ENCODE assay signal across 1 cellular context in the genomic region with DNA sequence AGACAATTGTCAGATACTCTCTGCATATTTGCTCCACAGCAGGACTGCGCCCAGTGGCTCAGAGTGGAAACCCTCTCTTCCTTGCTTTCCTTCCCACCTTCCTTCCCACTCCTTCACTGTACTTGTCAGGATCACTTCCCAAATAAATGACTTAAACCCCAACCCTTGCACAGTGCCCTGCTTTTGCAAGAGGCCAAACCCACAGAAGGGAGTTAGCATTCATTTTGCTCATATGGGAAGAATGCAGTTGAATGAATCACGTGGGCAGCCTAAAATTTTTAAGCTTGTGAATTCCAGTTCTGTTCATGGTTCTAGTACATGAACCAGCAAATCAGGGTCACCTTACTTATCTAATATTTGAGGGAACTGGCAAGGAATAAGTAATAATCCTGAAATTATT.
TF ChIP-seq lines count a peak whose summit lies in the region.

No MANE protein-coding gene starts in this region.

TF ChIP-seq in GM23338, 12 proteins besides CTCF, POLR2A, EP300 and RAD21 (continued from another document):
- TF ChIP-seq, protein P1, sequence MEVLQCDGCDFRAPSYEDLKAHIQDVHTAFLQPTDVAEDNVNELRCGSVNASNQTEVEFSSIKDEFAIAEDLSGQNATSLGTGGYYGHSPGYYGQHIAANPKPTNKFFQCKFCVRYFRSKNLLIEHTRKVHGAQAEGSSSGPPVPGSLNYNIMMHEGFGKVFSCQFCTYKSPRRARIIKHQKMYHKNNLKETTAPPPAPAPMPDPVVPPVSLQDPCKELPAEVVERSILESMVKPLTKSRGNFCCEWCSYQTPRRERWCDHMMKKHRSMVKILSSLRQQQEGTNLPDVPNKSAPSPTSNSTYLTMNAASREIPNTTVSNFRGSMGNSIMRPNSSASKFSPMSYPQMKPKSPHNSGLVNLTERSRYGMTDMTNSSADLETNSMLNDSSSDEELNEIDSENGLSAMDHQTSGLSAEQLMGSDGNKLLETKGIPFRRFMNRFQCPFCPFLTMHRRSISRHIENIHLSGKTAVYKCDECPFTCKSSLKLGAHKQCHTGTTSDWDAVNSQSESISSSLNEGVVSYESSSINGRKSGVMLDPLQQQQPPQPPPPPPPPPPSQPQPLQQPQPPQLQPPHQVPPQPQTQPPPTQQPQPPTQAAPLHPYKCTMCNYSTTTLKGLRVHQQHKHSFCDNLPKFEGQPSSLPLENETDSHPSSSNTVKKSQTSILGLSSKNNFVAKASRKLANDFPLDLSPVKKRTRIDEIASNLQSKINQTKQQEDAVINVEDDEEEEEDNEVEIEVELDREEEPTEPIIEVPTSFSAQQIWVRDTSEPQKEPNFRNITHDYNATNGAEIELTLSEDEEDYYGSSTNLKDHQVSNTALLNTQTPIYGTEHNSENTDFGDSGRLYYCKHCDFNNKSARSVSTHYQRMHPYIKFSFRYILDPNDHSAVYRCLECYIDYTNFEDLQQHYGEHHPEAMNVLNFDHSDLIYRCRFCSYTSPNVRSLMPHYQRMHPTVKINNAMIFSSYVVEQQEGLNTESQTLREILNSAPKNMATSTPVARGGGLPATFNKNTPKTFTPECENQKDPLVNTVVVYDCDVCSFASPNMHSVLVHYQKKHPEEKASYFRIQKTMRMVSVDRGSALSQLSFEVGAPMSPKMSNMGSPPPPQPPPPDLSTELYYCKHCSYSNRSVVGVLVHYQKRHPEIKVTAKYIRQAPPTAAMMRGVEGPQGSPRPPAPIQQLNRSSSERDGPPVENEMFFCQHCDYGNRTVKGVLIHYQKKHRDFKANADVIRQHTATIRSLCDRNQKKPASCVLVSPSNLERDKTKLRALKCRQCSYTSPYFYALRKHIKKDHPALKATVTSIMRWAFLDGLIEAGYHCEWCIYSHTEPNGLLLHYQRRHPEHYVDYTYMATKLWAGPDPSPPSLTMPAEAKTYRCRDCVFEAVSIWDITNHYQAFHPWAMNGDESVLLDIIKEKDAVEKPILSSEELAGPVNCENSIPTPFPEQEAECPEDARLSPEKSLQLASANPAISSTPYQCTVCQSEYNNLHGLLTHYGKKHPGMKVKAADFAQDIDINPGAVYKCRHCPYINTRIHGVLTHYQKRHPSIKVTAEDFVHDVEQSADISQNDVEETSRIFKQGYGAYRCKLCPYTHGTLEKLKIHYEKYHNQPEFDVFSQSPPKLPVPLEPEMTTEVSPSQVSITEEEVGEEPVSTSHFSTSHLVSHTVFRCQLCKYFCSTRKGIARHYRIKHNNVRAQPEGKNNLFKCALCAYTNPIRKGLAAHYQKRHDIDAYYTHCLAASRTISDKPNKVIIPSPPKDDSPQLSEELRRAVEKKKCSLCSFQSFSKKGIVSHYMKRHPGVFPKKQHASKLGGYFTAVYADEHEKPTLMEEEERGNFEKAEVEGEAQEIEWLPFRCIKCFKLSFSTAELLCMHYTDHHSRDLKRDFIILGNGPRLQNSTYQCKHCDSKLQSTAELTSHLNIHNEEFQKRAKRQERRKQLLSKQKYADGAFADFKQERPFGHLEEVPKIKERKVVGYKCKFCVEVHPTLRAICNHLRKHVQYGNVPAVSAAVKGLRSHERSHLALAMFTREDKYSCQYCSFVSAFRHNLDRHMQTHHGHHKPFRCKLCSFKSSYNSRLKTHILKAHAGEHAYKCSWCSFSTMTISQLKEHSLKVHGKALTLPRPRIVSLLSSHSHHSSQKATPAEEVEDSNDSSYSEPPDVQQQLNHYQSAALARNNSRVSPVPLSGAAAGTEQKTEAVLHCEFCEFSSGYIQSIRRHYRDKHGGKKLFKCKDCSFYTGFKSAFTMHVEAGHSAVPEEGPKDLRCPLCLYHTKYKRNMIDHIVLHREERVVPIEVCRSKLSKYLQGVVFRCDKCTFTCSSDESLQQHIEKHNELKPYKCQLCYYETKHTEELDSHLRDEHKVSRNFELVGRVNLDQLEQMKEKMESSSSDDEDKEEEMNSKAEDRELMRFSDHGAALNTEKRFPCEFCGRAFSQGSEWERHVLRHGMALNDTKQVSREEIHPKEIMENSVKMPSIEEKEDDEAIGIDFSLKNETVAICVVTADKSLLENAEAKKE (CRISPR knock-in tag; IDR thresholded peaks at IDR 0.05) = no peak
- TF ChIP-seq JUNB (IDR thresholded peaks at IDR 0.05; ENCODE audit: unreplicated experiment) (no peak), ZNF331 (CRISPR knock-in tag; IDR thresholded peaks at IDR 0.05; ENCODE audit: low read depth) (no peak), CREB1 (CRISPR knock-in tag; IDR thresholded peaks at IDR 0.05; ENCODE audit: low read depth) (no peak), EZH2phosphoT487 (IDR thresholded peaks at IDR 0.05; ENCODE audit: unreplicated experiment) (no peak), POLR2AphosphoS5 (IDR thresholded peaks at IDR 0.05; ENCODE audit: low read depth) (no peak), NANOG (IDR thresholded peaks at IDR 0.05; ENCODE audit: borderline replicate concordance) (no peak), ZNF114 (CRISPR knock-in tag; IDR thresholded peaks at IDR 0.05) (no peak)
- TF ChIP-seq, protein P2, sequence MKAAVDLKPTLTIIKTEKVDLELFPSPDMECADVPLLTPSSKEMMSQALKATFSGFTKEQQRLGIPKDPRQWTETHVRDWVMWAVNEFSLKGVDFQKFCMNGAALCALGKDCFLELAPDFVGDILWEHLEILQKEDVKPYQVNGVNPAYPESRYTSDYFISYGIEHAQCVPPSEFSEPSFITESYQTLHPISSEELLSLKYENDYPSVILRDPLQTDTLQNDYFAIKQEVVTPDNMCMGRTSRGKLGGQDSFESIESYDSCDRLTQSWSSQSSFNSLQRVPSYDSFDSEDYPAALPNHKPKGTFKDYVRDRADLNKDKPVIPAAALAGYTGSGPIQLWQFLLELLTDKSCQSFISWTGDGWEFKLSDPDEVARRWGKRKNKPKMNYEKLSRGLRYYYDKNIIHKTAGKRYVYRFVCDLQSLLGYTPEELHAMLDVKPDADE (IDR thresholded peaks at IDR 0.05) = no peak
- TF ChIP-seq, protein P3, sequence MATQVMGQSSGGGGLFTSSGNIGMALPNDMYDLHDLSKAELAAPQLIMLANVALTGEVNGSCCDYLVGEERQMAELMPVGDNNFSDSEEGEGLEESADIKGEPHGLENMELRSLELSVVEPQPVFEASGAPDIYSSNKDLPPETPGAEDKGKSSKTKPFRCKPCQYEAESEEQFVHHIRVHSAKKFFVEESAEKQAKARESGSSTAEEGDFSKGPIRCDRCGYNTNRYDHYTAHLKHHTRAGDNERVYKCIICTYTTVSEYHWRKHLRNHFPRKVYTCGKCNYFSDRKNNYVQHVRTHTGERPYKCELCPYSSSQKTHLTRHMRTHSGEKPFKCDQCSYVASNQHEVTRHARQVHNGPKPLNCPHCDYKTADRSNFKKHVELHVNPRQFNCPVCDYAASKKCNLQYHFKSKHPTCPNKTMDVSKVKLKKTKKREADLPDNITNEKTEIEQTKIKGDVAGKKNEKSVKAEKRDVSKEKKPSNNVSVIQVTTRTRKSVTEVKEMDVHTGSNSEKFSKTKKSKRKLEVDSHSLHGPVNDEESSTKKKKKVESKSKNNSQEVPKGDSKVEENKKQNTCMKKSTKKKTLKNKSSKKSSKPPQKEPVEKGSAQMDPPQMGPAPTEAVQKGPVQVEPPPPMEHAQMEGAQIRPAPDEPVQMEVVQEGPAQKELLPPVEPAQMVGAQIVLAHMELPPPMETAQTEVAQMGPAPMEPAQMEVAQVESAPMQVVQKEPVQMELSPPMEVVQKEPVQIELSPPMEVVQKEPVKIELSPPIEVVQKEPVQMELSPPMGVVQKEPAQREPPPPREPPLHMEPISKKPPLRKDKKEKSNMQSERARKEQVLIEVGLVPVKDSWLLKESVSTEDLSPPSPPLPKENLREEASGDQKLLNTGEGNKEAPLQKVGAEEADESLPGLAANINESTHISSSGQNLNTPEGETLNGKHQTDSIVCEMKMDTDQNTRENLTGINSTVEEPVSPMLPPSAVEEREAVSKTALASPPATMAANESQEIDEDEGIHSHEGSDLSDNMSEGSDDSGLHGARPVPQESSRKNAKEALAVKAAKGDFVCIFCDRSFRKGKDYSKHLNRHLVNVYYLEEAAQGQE (IDR thresholded peaks at IDR 0.05; ENCODE audit: unreplicated experiment) = no peak
